1 cellular context compared by ENCODE assay signal in the genomic region with DNA sequence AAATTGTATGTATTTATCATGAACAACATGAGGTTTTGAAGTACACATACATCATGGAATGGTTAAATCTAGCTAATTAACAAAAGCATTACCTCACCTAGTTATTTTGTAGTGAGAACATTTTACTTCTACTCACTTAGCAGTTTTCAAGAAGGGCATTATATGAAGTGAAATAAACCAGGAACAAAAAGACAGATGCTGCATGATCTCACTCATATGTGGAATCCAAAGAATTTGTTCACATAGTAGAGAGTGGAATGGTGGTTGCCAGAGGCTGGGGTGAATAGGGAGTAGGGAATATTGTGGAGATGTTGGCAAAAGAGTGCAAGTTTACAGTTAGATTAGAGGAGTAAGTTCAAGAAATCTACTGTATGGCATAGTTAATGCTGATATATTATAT.
TF ChIP-seq lines count a peak whose summit lies in the region.

No MANE protein-coding gene starts in this region.

TF ChIP-seq in IMR-90, 13 proteins besides CTCF, POLR2A, EP300 and RAD21:
- TF ChIP-seq BHLHE40 (IDR thresholded peaks at IDR 0.05; ENCODE audit: low read depth, low read length) = no peak
- no peak for TF ChIP-seq NFE2L2 (IDR thresholded peaks at IDR 0.05; ENCODE audit: low read depth, low read length)
- TF ChIP-seq MAFK (IDR thresholded peaks at IDR 0.05; ENCODE audit: low read depth, low read length) = no peak
- no peak for TF ChIP-seq CEBPB (IDR thresholded peaks at IDR 0.05; ENCODE audit: low read depth, low read length)
- no peak for TF ChIP-seq RFX5 (IDR thresholded peaks at IDR 0.05; ENCODE audit: low read depth, low read length)
- no peak for TF ChIP-seq MXI1 (IDR thresholded peaks at IDR 0.05; ENCODE audit: borderline replicate concordance, low read depth, low read length)
- TF ChIP-seq, protein P1, sequence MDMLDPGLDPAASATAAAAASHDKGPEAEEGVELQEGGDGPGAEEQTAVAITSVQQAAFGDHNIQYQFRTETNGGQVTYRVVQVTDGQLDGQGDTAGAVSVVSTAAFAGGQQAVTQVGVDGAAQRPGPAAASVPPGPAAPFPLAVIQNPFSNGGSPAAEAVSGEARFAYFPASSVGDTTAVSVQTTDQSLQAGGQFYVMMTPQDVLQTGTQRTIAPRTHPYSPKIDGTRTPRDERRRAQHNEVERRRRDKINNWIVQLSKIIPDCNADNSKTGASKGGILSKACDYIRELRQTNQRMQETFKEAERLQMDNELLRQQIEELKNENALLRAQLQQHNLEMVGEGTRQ (IDR thresholded peaks at IDR 0.05; ENCODE audit: low read depth, low read length) = no peak
- TF ChIP-seq, protein P2, sequence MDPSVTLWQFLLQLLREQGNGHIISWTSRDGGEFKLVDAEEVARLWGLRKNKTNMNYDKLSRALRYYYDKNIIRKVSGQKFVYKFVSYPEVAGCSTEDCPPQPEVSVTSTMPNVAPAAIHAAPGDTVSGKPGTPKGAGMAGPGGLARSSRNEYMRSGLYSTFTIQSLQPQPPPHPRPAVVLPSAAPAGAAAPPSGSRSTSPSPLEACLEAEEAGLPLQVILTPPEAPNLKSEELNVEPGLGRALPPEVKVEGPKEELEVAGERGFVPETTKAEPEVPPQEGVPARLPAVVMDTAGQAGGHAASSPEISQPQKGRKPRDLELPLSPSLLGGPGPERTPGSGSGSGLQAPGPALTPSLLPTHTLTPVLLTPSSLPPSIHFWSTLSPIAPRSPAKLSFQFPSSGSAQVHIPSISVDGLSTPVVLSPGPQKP (IDR thresholded peaks at IDR 0.05; ENCODE audit: borderline replicate concordance, low read depth, low read length) = no peak
- TF ChIP-seq SMC3 (IDR thresholded peaks at IDR 0.05; ENCODE audit: low read depth, low read length) = no peak
- TF ChIP-seq CHD1 (IDR thresholded peaks at IDR 0.05; ENCODE audit: low read depth, low read length) = no peak
- no peak for TF ChIP-seq RCOR1 (IDR thresholded peaks at IDR 0.05; ENCODE audit: insufficient replicate concordance, low read length)
- no peak for TF ChIP-seq MAZ (IDR thresholded peaks at IDR 0.05; ENCODE audit: borderline replicate concordance, low read depth, low read length)
- TF ChIP-seq FOS (IDR thresholded peaks at IDR 0.05; ENCODE audit: low read depth, low read length) = no peak
